ENCODE assay signal across 8 cellular contexts in the genomic region with DNA sequence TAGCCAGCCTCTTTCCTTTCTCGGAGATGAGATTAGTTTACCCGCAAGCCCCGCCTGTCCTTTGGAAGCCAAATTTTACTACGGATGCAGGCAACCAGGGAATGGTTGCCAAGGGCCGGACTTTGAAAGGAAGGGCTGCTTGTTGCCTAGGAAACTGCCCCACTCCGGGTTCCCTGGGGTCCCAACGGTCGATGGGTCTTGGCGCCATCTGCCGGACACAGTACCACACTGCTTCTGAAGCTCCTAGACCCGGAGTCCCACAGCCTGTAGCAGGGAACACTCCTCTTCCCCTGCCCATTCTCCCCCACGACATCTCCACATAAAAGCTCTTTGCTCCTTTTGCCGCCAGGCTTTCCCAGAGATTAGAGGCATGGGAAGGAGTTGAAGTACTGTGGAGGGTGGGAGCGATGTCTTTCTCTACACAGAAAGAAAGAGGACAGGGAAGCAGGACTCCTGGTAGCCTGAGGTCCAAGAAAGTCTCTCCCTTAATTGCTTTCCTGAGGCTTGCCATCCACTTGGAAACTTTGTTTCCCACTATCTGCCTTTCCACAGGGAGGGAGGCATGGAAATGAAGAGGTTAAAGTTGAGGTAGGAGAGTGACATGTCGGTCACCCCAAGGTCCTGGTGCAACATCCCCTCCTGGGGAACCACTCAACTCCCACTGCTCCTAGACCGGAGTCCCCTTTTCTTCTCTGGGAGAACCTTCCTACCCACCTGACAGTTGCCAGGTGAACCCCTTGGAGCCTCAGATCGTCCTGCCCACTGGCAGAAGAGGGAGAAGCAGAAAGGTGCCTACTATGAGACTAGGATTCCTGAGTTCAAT. TPM values are rescaled to one million over a fixed set of nuclear protein-coding genes. Genes with fewer than 3 reads are reported as not detected.
DNase-seq lines count a peak whose midpoint lies in the region; ATAC-seq, FAIRE-seq and TF ChIP-seq lines count a peak whose summit lies in the region.

No MANE protein-coding gene starts in this region.

- peaks cover 0 to 10% (median 0%) of the 10 kb centered on the region in 4 donors for H3K4me1 ChIP-seq in tibial nerve

- H3K4me3 Mint-ChIP-seq in activated T-helper 17 cell treated with anti-CD3 and anti-CD28 coated beads, Interleukin-2, amount 50 U/mL, for 72 hours = no peak overlapping the region

- TF ChIP-seq CTCF in foreskin fibroblast (IDR thresholded peaks at IDR 0.05; ENCODE audit: low read depth, low read length) = peak; percentile 88
- no peak for TF ChIP-seq CTCF in omental fat pad (IDR thresholded peaks at IDR 0.05)
- TF ChIP-seq CTCF in tibial nerve (IDR thresholded peaks at IDR 0.05) = peak; percentile 81 to 90 (median 84)

- ATAC-seq in activated T-helper 17 cell treated with anti-CD3 and anti-CD28 coated beads, Interleukin-2, amount 50 U/mL, for 72 hours (replicated peaks) = peak; percentile 78
- peak; percentile 81 for ATAC-seq in omental fat pad (ENCODE audit: low FRiP score)

- no peaks in the 10 kb centered on the region for H3K27me3 Mint-ChIP-seq in activated T-helper 17 cell treated with anti-CD3 and anti-CD28 coated beads, Interleukin-2, amount 50 U/mL, for 72 hours

- TF ChIP-seq POLR2A in tibial nerve (IDR thresholded peaks at IDR 0.05) = no peak

- FAIRE-seq in RCC 7860 (lab: Jason Lieb, UNC) = no peak

- H3K36me3 ChIP-seq in tibial nerve = peaks cover 0 to 18% (median 0%) of the 10 kb centered on the region in 3 donors

- WGBS in tibial nerve, 2 donors = 7% methylated on average over 17 of the region's 17 CpGs

- no peaks in the 10 kb centered on the region for H3K9me3 Mint-ChIP-seq in activated T-helper 17 cell treated with anti-CD3 and anti-CD28 coated beads, Interleukin-2, amount 50 U/mL, for 72 hours

- DNase-seq in C1 segment of cervical spinal cord (lab: John Stamatoyannopoulos, UW) = peak; percentile 21 to 90 (median 58)
- DNase-seq in GM19240 (ENCODE audit: insufficient read length, low spot score) = peak; percentile 97
- peak; percentile 98 for DNase-seq in HuH-7 (ENCODE audit: low spot score)
- peak; percentile 40 for DNase-seq in RCC 7860 (ENCODE audit: low spot score)
- DNase-seq in foreskin fibroblast = peak; percentile 44 to 83
- DNase-seq in omental fat pad (ENCODE audit: low spot score) = peak; percentile 48
- DNase-seq in tibial nerve (ENCODE audit: low spot score in 2 of 2) = peak; percentile 61 to 71

- TF ChIP-seq EP300 in tibial nerve (IDR thresholded peaks at IDR 0.05) = no peak

- H3K36me3 Mint-ChIP-seq in activated T-helper 17 cell treated with anti-CD3 and anti-CD28 coated beads, Interleukin-2, amount 50 U/mL, for 72 hours (ENCODE audit: low read depth) = peaks cover 1% of the 10 kb centered on the region

- no peak overlapping the region for H3K4me3 ChIP-seq in foreskin fibroblast (ENCODE audit: low read depth in 1 of 2, low read length in 2 of 2)
- no peak overlapping the region for H3K4me3 ChIP-seq in tibial nerve

- no peaks in the 10 kb centered on the region for H3K4me1 Mint-ChIP-seq in activated T-helper 17 cell treated with anti-CD3 and anti-CD28 coated beads, Interleukin-2, amount 50 U/mL, for 72 hours

- H3K27me3 ChIP-seq in tibial nerve = no peaks in the 10 kb centered on the region

- H3K27ac ChIP-seq in tibial nerve = no peak overlapping the region

- no peak overlapping the region for H3K27ac Mint-ChIP-seq in activated T-helper 17 cell treated with anti-CD3 and anti-CD28 coated beads, Interleukin-2, amount 50 U/mL, for 72 hours

- H3K9me3 ChIP-seq in tibial nerve = no peaks in the 10 kb centered on the region

RNA-seq across cellular contexts. Expression of a gene that starts 21.9 kb away (rescaled TPM):
- 10 to 100 TPM; 62.7 to 95.6 TPM for total RNA-seq in activated T-helper 17 cell treated with anti-CD3 and anti-CD28 coated beads, Interleukin-2, amount 50 U/mL, for 72 hours
- 100 to 1,000 TPM in 3 of 4 donors, 10 to 100 TPM in 1; 72.8 to 198 (median 109) TPM for total RNA-seq in omental fat pad
- 100 to 1,000 TPM in 1 of 4 donors, 10 to 100 TPM in 3; 50.2 to 102 (median 74.0) TPM for total RNA-seq in tibial nerve

RNA-seq across cellular contexts. Expression of a gene that starts 26.4 kb away (rescaled TPM):
- total RNA-seq in activated T-helper 17 cell treated with anti-CD3 and anti-CD28 coated beads, Interleukin-2, amount 50 U/mL, for 72 hours = under 1 TPM; 0.13 to 0.45 TPM
- 10 to 100 TPM in 1 of 4 donors, 1 to 10 TPM in 3; 3.5 to 21.1 (median 5.8) TPM for total RNA-seq in omental fat pad
- 1 to 10 TPM in 2 of 4 donors, under 1 TPM in 2; 0.78 to 6.6 (median 2.6) TPM for total RNA-seq in tibial nerve

RNA-seq across cellular contexts. Expression of a gene that starts 44.2 kb away (rescaled TPM):
- total RNA-seq in activated T-helper 17 cell treated with anti-CD3 and anti-CD28 coated beads, Interleukin-2, amount 50 U/mL, for 72 hours = 10 to 100 TPM; 30.4 to 46.6 TPM
- 10 to 100 TPM; 21.5 to 79.0 (median 29.5) TPM for total RNA-seq in omental fat pad
- 10 to 100 TPM; 25.1 to 89.4 (median 51.0) TPM for total RNA-seq in tibial nerve

Comparison
In these comparisons a context has a peak if more than half of its experiments do, and no peak if none do; other contexts are left out.
1. DNase-seq: peak in every context shown above with its lines; median percentile 98 in HuH-7; 97 in GM19240; 66 in tibial nerve; 64 in foreskin fibroblast; 58 in C1 segment of cervical spinal cord; 48 in omental fat pad; 40 in RCC 7860.
2. CTCF ChIP-seq: peak in foreskin fibroblast (single experiment) and tibial nerve (5 of 5); none in omental fat pad (0 of 3).